In the genomic region with DNA sequence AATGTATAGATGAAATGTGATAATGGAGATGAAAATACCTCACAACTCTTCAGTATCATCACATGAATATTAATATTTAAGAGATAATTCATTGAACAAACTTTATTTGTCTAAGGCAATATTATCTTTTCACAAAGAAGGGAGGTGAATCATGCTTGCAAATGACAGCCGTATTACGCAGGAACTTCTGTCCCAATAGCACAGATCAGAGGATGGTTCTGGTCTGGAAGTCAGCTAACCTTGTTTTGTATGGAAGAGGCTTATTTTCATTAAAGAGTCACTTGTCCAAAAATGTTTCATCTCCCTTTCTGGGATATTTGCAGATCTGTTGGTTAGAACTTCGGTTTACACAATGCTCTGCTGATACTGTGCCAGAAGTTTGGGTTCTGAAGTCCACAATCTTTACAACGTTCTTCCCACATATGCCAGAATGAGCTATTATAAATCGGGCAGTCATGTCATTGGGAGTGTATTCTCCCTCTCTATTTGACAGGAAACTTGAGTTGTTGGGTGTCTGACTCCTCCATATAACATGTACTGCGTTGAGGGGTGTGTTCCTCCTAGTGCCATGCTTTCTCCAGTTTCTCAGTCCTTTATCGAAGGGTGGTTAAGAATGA, we compare ENCODE assay signal across 1 cellular context.
TF ChIP-seq lines count a peak whose summit lies in the region.

No MANE protein-coding gene starts in this region.

TF ChIP-seq in IMR-90, 13 proteins besides CTCF, POLR2A, EP300 and RAD21 (continued from another document):
- TF ChIP-seq USF2 (IDR thresholded peaks at IDR 0.05; ENCODE audit: low read depth, low read length), result no peak
- no peak for TF ChIP-seq SMC3 (IDR thresholded peaks at IDR 0.05; ENCODE audit: low read depth, low read length)
- no peak for TF ChIP-seq MAZ (IDR thresholded peaks at IDR 0.05; ENCODE audit: borderline replicate concordance, low read depth, low read length)
- peak; percentile 40; the same call in 1 of the 2 replicates for TF ChIP-seq CEBPB (IDR thresholded peaks at IDR 0.05; ENCODE audit: low read depth, low read length)
